Comparison of ENCODE assay signal across 8 cellular contexts in genomic region chr11:64742087-64742939, GRCh38. TPM values are rescaled to one million over a fixed set of nuclear protein-coding genes. Genes with fewer than 3 reads are reported as not detected.
DNase-seq lines count a peak whose midpoint lies in the region; ATAC-seq, FAIRE-seq and TF ChIP-seq lines count a peak whose summit lies in the region.

No MANE protein-coding gene starts in this region.

- H2AFZ ChIP-seq in H1 (ENCODE audit: low read length), result no peak overlapping the region

- peak overlapping the region; percentile 72 to 99 (median 81) for H3K4me3 Mint-ChIP-seq in naive thymus-derived CD4-positive, alpha-beta T cell

- H4K5ac ChIP-seq in H1 (ENCODE audit: insufficient read length, low read depth, low read length), result peak overlapping the region; percentile 23

- peak overlapping the region; percentile 86; the same call in 1 of the 2 replicates for H2BK20ac ChIP-seq in H1 (ENCODE audit: low read length)

- peaks cover 35% of the 10 kb centered on the region for H3K23me2 ChIP-seq in H1 (ENCODE audit: low read depth, low read length)

- H3K4me3 ChIP-seq in H1 (ENCODE audit: extremely low read depth in 1 of 4, insufficient read depth in 2 of 4, low read depth in 3 of 4, low read length in 4 of 4), result peak overlapping the region; percentile 46 to 67 (median 57)
- peak overlapping the region; percentile 98 for H3K4me3 ChIP-seq in naive thymus-derived CD4-positive, alpha-beta T cell (ENCODE audit: low read length)

- H2AK5ac ChIP-seq in H1 (ENCODE audit: low read depth, low read length), result no peak overlapping the region; the same call in 1 of the 2 replicates

- peak overlapping the region; percentile 97 for H4K91ac ChIP-seq in H1 (replicated peaks; ENCODE audit: insufficient read length, low read length)

- peak overlapping the region; percentile 71; the same call in 1 of the 2 replicates for H2BK12ac ChIP-seq in H1 (ENCODE audit: low read depth, low read length)

- no peak overlapping the region for H3K14ac ChIP-seq in H1 (ENCODE audit: insufficient read length)

- peaks cover 0 to 5% (median 0%) of the 10 kb centered on the region in 11 donors for H3K9me3 Mint-ChIP-seq in naive thymus-derived CD4-positive, alpha-beta T cell

- POLR2A ChIA-PET in H1 (lab: Charles Lee; ENCODE audit: partially characterized antibody), result interaction anchor here (1.0 to 42.9 kb wide), 5 partner anchors 9 to 32 kb away, joined by 5 to 1087 read pairs (median 8); partner anchors contain the start of genes PYGM and SF1
- POLR2A ChIA-PET in naive thymus-derived CD4-positive, alpha-beta T cell (lab: Charles Lee), result interaction anchor here (0.8 to 39.7 kb wide), 12 partner anchors 8 to 389 kb away, joined by 3 to 1956 read pairs (median 4); partner anchors contain the start of genes MAP4K2, NRXN2, PYGM and SF1

- no peak overlapping the region for H3K56ac ChIP-seq in H1 (replicated peaks; ENCODE audit: insufficient read length, low read depth, low read length)

- WGBS in H1 (ENCODE audit: extremely low coverage in 1 of 2, insufficient coverage in 1 of 2, insufficient read length in 1 of 2, insufficient replicate concordance in 2 of 2, low coverage in 1 of 2, low lambda C conversion rate in 2 of 2, missing lambda C conversion rate in 1 of 2), 2 experiments, result 2% methylated on average over 58 of the region's 59 CpGs; no CpG with 5 or more reads in 1 of the 2 experiments

- no peaks in the 10 kb centered on the region for H3K9me3 ChIP-seq in H1 (ENCODE audit: insufficient read depth in 2 of 2, low read depth in 1 of 2, low read length in 1 of 2)
- H3K9me3 ChIP-seq in naive thymus-derived CD4-positive, alpha-beta T cell (ENCODE audit: control insufficient read depth in 2 of 3, low read length in 3 of 3), result no peaks in the 10 kb centered on the region

- H3K36me3 ChIP-seq in H1 (ENCODE audit: control insufficient read depth in 2 of 4, insufficient read depth in 4 of 4, low read length in 3 of 4), result no peaks in the 10 kb centered on the region
- peaks cover 7 to 61% (median 8%) of the 10 kb centered on the region in 3 experiments for H3K36me3 ChIP-seq in naive thymus-derived CD4-positive, alpha-beta T cell (ENCODE audit: control insufficient read depth in 2 of 3, insufficient read depth in 3 of 3, low read length in 3 of 3)

- peak overlapping the region in 2 of 4 experiments; percentile 11 to 13; a peak in 2 of 7 replicates for H3K9ac ChIP-seq in H1 (replicated peaks in 1 of 4; ENCODE audit: extremely low read depth in 1 of 4, low read depth in 3 of 4, low read length in 3 of 4)

- no peak for TF ChIP-seq RAD21 in H1 (IDR thresholded peaks at IDR 0.05 in 1 of 2, conservative IDR thresholded peaks at IDR 0.05 in 1 of 2; ENCODE audit: low read depth in 2 of 2, low read length in 2 of 2)

- peaks cover 19 to 46% (median 37%) of the 10 kb centered on the region in 7 donors for H3K4me1 Mint-ChIP-seq in naive thymus-derived CD4-positive, alpha-beta T cell

- TF ChIP-seq CTCF in H1 (IDR thresholded peaks at IDR 0.05; ENCODE audit: control extremely low read depth in 1 of 3, insufficient read depth in 1 of 3, low read depth in 1 of 3, low read length in 3 of 3), result no peak

- ATAC-seq in naive thymus-derived CD4-positive, alpha-beta T cell, result no peak
- ATAC-seq in HG02870 (IDR thresholded peaks at IDR 0.05; ENCODE audit: unreplicated experiment), result no peak

- peak overlapping the region; percentile 85 to 87 for H3K4me2 ChIP-seq in H1 (ENCODE audit: insufficient read depth in 1 of 2, low read depth in 2 of 2, low read length in 2 of 2)

- DNase-seq in NOMO-1 (lab: John Stamatoyannopoulos, UW; ENCODE audit: unreplicated experiment in 2 of 2) (peak; percentile 43 to 52), NOMO-1 treated with dmso at 0.1 percent for 144 hours (lab: John Stamatoyannopoulos, UW; ENCODE audit: unreplicated experiment) (no peak), OCI-M1 (lab: John Stamatoyannopoulos, UW) (peak; percentile 73), H1 (ENCODE audit: low read depth in 1 of 2, low spot score in 2 of 2) (peak in 1 of 2 experiments; percentile 81), glomerular visceral epithelial cell (ENCODE audit: extremely low spot score) (no peak), HK-2 (ENCODE audit: unreplicated experiment) (no peak)
- no peak for DNase-seq in naive thymus-derived CD4-positive, alpha-beta T cell

- 0 out of 3 replicates have a peak, but pooled peaks of 1 of the 2 experiments have one; percentile 14 for TF ChIP-seq POLR2A in H1 (IDR thresholded peaks at IDR 0.05; ENCODE audit: control extremely low read depth in 1 of 2, low read depth in 2 of 2, low read length in 2 of 2)

- peaks cover 4 to 20% (median 11%) of the 10 kb centered on the region in 5 donors for H3K36me3 Mint-ChIP-seq in naive thymus-derived CD4-positive, alpha-beta T cell

- peaks cover 4 to 33% (median 29%) of the 10 kb centered on the region in 4 experiments for H3K4me1 ChIP-seq in H1 (replicated peaks in 1 of 4; ENCODE audit: control insufficient read depth in 3 of 4, insufficient read depth in 4 of 4, low read length in 3 of 4)
- peaks cover 9 to 16% of the 10 kb centered on the region in 2 donors for H3K4me1 ChIP-seq in naive thymus-derived CD4-positive, alpha-beta T cell (ENCODE audit: control insufficient read depth in 2 of 2, insufficient read depth in 2 of 2, low read length in 2 of 2)

- intact Hi-C loops in naive thymus-derived CD4-positive, alpha-beta T cell (cut with micrococcal nuclease), result loop anchor here (1.0 to 10.0 kb wide), 4 partner anchors 19 to 380 kb away; partner anchors contain the start of genes ARL2 (in 1 of the 2), FAU (in 1 of the 2), MRPL49 (in 1 of the 2) and NRXN2 (in 1 of the 2)

- FAIRE-seq in H1 (lab: Jason Lieb, UNC), result no peak

- H3K27ac ChIP-seq in H1 (ENCODE audit: low read depth, low read length), result no peak overlapping the region
- H3K27ac ChIP-seq in naive thymus-derived CD4-positive, alpha-beta T cell (ENCODE audit: low read depth, low read length), result peak overlapping the region; percentile 97

- H2BK5ac ChIP-seq in H1 (ENCODE audit: low read depth, low read length), result peak overlapping the region; percentile 86; the same call in 1 of the 2 replicates

- no peak overlapping the region for H3K23ac ChIP-seq in H1 (ENCODE audit: insufficient read length)

- CTCF ChIA-PET in H1 (lab: Charles Lee; ENCODE audit: partially characterized antibody), result interaction anchor here (0.7 to 23.7 kb wide), 16 partner anchors 9 to 178 kb away, joined by 3 to 376 read pairs (median 5); partner anchors contain the start of genes MEN1 and PYGM
- CTCF ChIA-PET in naive thymus-derived CD4-positive, alpha-beta T cell (lab: Charles Lee), result interaction anchor here (0.8 to 18.4 kb wide), 7 partner anchors 8 to 53 kb away, joined by 3 to 305 read pairs (median 3); partner anchors contain the start of genes PYGM and SF1

- peaks cover 0 to 32% (median 19%) of the 10 kb centered on the region in 4 experiments; a peak in 5 of 7 replicates for H3K27me3 ChIP-seq in H1 (replicated peaks in 1 of 4; ENCODE audit: control insufficient read depth in 3 of 4, extremely low read depth in 1 of 4, insufficient read depth in 3 of 4, low read length in 3 of 4)
- no peaks in the 10 kb centered on the region for H3K27me3 ChIP-seq in naive thymus-derived CD4-positive, alpha-beta T cell (ENCODE audit: control insufficient read depth in 2 of 2, insufficient read depth in 2 of 2, low read length in 2 of 2)

- peak overlapping the region; percentile 76 for H4K8ac ChIP-seq in H1 (ENCODE audit: extremely low read depth, insufficient read depth, low read length)

- TF ChIP-seq EP300 in H1 (IDR thresholded peaks at IDR 0.05; ENCODE audit: borderline replicate concordance in 1 of 2, low read depth in 2 of 2, low read length in 2 of 2), result no peak

- no peaks in the 10 kb centered on the region for H3K27me3 Mint-ChIP-seq in naive thymus-derived CD4-positive, alpha-beta T cell

- H4K20me1 ChIP-seq in H1 (replicated peaks in 1 of 2; ENCODE audit: control insufficient read depth in 1 of 2, insufficient read depth in 2 of 2, low read length in 2 of 2), result no peaks in the 10 kb centered on the region

- H3K27ac Mint-ChIP-seq in naive thymus-derived CD4-positive, alpha-beta T cell, result peak overlapping the region in 7 of 9 donors; percentile 48 to 86 (median 76)

- H3K79me1 ChIP-seq in H1 (ENCODE audit: low read depth, low read length), result no peaks in the 10 kb centered on the region

- H3K18ac ChIP-seq in H1 (ENCODE audit: extremely low read depth, low read length), result peak overlapping the region; percentile 95

- peak overlapping the region; percentile 83; the same call in 1 of the 2 replicates for H2BK15ac ChIP-seq in H1 (ENCODE audit: low read length)

- no peak overlapping the region for H2BK120ac ChIP-seq in H1 (replicated peaks; ENCODE audit: low read depth, low read length)

- H3K4ac ChIP-seq in H1 (replicated peaks; ENCODE audit: insufficient read length, low read depth, low read length), result peak overlapping the region; percentile 91

- no peaks in the 10 kb centered on the region for H3K79me2 ChIP-seq in H1 (ENCODE audit: control insufficient read depth in 1 of 2, insufficient read depth in 2 of 2, low read length in 2 of 2)

RNA-seq across cellular contexts. Expression of gene RASGRP2, which starts 1.6 kb away (rescaled TPM):
- 37.9 and 40.6 TPM in 2 replicates for total RNA-seq in H1 (2021; fragmentation: NEBNext Ultra II Directional; extraction: Animal tissue kit (Norgen Biotek cat#: 25700))
- 45.7 and 50.4 TPM in 2 replicates for polyA plus RNA-seq in H1 (2011; rRNA removed)
- polyA plus RNA-seq in H1 (2011; cell fraction: cytosol; rRNA removed), result 41.1 TPM
- 127 TPM for polyA plus RNA-seq in H1 (2011; cell fraction: nucleus; rRNA removed)
- polyA plus RNA-seq in H1 (2012, experiment 1 of 2), result 30.1 to 58.0 TPM (median 54.6 TPM) in 4 replicates
- polyA plus RNA-seq in H1 (2012, experiment 2 of 2), result 31.1 TPM
- 33.0 TPM for polyA plus RNA-seq in H1 (2013, experiment 1 of 2)
- 34.6 TPM for polyA plus RNA-seq in H1 (2013, experiment 2 of 2)
- polyA minus RNA-seq in H1 (2011; rRNA and poly(A)+ RNA removed), result 14.8 and 18.9 TPM in 2 replicates
- 12.3 TPM for polyA minus RNA-seq in H1 (2011; cell fraction: cytosol; rRNA and poly(A)+ RNA removed)
- 24.8 TPM for polyA minus RNA-seq in H1 (2011; cell fraction: nucleus; rRNA and poly(A)+ RNA removed)
- 100 to 1,000 TPM; 211 to 697 (median 654) TPM for total RNA-seq in naive thymus-derived CD4-positive, alpha-beta T cell
- 100 to 1,000 TPM; 197 to 312 TPM for polyA plus RNA-seq in naive thymus-derived CD4-positive, alpha-beta T cell

RNA-seq across cellular contexts. Expression of gene PYGM, which starts 17.5 kb away (rescaled TPM):
- 9.6 and 9.7 TPM in 2 replicates for total RNA-seq in H1 (2021; fragmentation: NEBNext Ultra II Directional; extraction: Animal tissue kit (Norgen Biotek cat#: 25700))
- polyA plus RNA-seq in H1 (2011; rRNA removed), result 10.0 and 15.2 TPM in 2 replicates
- 10.4 TPM for polyA plus RNA-seq in H1 (2011; cell fraction: cytosol; rRNA removed)
- 20.9 TPM for polyA plus RNA-seq in H1 (2011; cell fraction: nucleus; rRNA removed)
- 9.2 to 15.4 TPM (median 13.0 TPM) in 4 replicates for polyA plus RNA-seq in H1 (2012, experiment 1 of 2)
- 11.5 TPM for polyA plus RNA-seq in H1 (2012, experiment 2 of 2)
- polyA plus RNA-seq in H1 (2013, experiment 1 of 2), result 6.9 TPM
- 6.3 TPM for polyA plus RNA-seq in H1 (2013, experiment 2 of 2)
- polyA minus RNA-seq in H1 (2011; rRNA and poly(A)+ RNA removed), result 13.2 and 16.4 TPM in 2 replicates
- polyA minus RNA-seq in H1 (2011; cell fraction: cytosol; rRNA and poly(A)+ RNA removed), result 12.3 TPM
- polyA minus RNA-seq in H1 (2011; cell fraction: nucleus; rRNA and poly(A)+ RNA removed), result 5.4 TPM
- 10 to 100 TPM in 4 of 5 experiments, 1 to 10 TPM in 1; 8.0 to 16.2 (median 13.9) TPM for total RNA-seq in naive thymus-derived CD4-positive, alpha-beta T cell
- polyA plus RNA-seq in naive thymus-derived CD4-positive, alpha-beta T cell, result under 1 TPM; 0.26 to 0.64 TPM

RNA-seq across cellular contexts. Expression of gene NRXN2, which starts 19.3 kb away (rescaled TPM):
- total RNA-seq in H1 (2021; fragmentation: NEBNext Ultra II Directional; extraction: Animal tissue kit (Norgen Biotek cat#: 25700)), result 11.4 and 11.5 TPM in 2 replicates
- polyA plus RNA-seq in H1 (2011; rRNA removed), result 1.3 and 5.7 TPM in 2 replicates
- polyA plus RNA-seq in H1 (2011; cell fraction: cytosol; rRNA removed), result 2.4 TPM
- 7.0 TPM for polyA plus RNA-seq in H1 (2011; cell fraction: nucleus; rRNA removed)
- polyA plus RNA-seq in H1 (2012, experiment 1 of 2), result 6.8 to 12.4 TPM (median 9.6 TPM) in 4 replicates
- polyA plus RNA-seq in H1 (2012, experiment 2 of 2), result 4.9 TPM
- 11.2 TPM for polyA plus RNA-seq in H1 (2013, experiment 1 of 2)
- polyA plus RNA-seq in H1 (2013, experiment 2 of 2), result 12.9 TPM
- 10.7 and 12.0 TPM in 2 replicates for polyA minus RNA-seq in H1 (2011; rRNA and poly(A)+ RNA removed)
- 8.7 TPM for polyA minus RNA-seq in H1 (2011; cell fraction: cytosol; rRNA and poly(A)+ RNA removed)
- 10.3 TPM for polyA minus RNA-seq in H1 (2011; cell fraction: nucleus; rRNA and poly(A)+ RNA removed)
- total RNA-seq in naive thymus-derived CD4-positive, alpha-beta T cell, result under 1 TPM in 3 of 5 experiments, not detected in 2; 0.07 to 0.71 (median 0.27) TPM
- polyA plus RNA-seq in naive thymus-derived CD4-positive, alpha-beta T cell, result not detected

RNA-seq across cellular contexts. Expression of gene SF1, which starts 36.0 kb away (rescaled TPM):
- total RNA-seq in H1 (2021; fragmentation: NEBNext Ultra II Directional; extraction: Animal tissue kit (Norgen Biotek cat#: 25700)), result 353 and 365 TPM in 2 replicates
- polyA plus RNA-seq in H1 (2011; rRNA removed), result 72.7 and 110 TPM in 2 replicates
- 70.0 TPM for polyA plus RNA-seq in H1 (2011; cell fraction: cytosol; rRNA removed)
- polyA plus RNA-seq in H1 (2011; cell fraction: nucleus; rRNA removed), result 197 TPM
- polyA plus RNA-seq in H1 (2012, experiment 1 of 2), result 259 to 328 TPM (median 273 TPM) in 4 replicates
- polyA plus RNA-seq in H1 (2012, experiment 2 of 2), result 150 TPM
- 194 TPM for polyA plus RNA-seq in H1 (2013, experiment 1 of 2)
- polyA plus RNA-seq in H1 (2013, experiment 2 of 2), result 181 TPM
- polyA minus RNA-seq in H1 (2011; rRNA and poly(A)+ RNA removed), result 75.9 and 88.7 TPM in 2 replicates
- polyA minus RNA-seq in H1 (2011; cell fraction: cytosol; rRNA and poly(A)+ RNA removed), result 107 TPM
- polyA minus RNA-seq in H1 (2011; cell fraction: nucleus; rRNA and poly(A)+ RNA removed), result 210 TPM
- total RNA-seq in naive thymus-derived CD4-positive, alpha-beta T cell, result 1,000 to 10,000 TPM in 2 of 5 experiments, 100 to 1,000 TPM in 3; 462 to 1,612 (median 904) TPM
- 100 to 1,000 TPM; 101 to 155 TPM for polyA plus RNA-seq in naive thymus-derived CD4-positive, alpha-beta T cell

Comparison
In these comparisons a context has a peak if more than half of its experiments do, and no peak if none do; other contexts are left out.
1. DNase-seq: peak in NOMO-1 (2 of 2) and OCI-M1 (single experiment); none in NOMO-1 treated with dmso at 0.1 percent for 144 hours (single experiment), naive thymus-derived CD4-positive, alpha-beta T cell (0 of 9), glomerular visceral epithelial cell (single experiment) and HK-2 (single experiment).